ENCODE assay signal across 14 cellular contexts in the genomic region with DNA sequence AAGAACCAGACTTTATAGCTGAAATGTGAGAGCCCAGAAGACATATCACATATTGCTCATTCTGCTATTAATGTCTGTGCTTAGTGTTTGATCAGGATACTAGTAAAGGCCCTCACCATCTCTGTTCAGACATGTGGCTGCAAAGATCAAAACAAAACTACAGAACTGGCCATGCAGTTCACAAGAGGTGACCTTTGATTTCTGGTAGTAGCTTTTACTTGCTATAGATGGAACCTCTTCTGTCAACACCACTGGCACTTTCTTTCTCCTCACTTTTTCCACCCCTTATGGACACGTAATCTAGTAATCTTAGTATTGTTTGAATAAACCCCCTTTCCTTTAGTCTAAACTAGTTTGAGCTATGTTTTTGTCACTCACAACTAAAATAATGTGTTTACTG.
DNase-seq lines count a peak whose midpoint lies in the region; ATAC-seq, FAIRE-seq and TF ChIP-seq lines count a peak whose summit lies in the region.
"Had no signal": no experiment of that assay in that cellular context is flagged by ENCODE, and none has a peak within 500 bp of the region (broad histone marks: within the 10 kb centered on the region; RNA-seq: fewer than 3 reads in every experiment).

No MANE protein-coding gene starts in this region.

- H3K27me3 Mint-ChIP-seq in activated T-cell treated with anti-CD3 and anti-CD28 coated beads, Interleukin-2, amount 50 U/mL, for 72 hours (ENCODE audit: low read depth), result no peaks in the 10 kb centered on the region
- H3K27me3 Mint-ChIP-seq in activated naive CD8-positive, alpha-beta T cell treated with anti-CD3 and anti-CD28 coated beads, Interleukin-2, amount 50 U/mL, for 24 hours, result no peaks in the 10 kb centered on the region
- H3K27me3 Mint-ChIP-seq: CD4-positive, alpha-beta memory T cell; IgD-negative memory B cell had no signal

- peaks cover 2 to 5% of the 10 kb centered on the region in 2 donors for H3K36me3 Mint-ChIP-seq in activated T-cell treated with anti-CD3 and anti-CD28 coated beads, Interleukin-2, amount 50 U/mL, for 72 hours (ENCODE audit: insufficient read depth in 2 of 2)
- H3K36me3 Mint-ChIP-seq in activated naive CD8-positive, alpha-beta T cell treated with anti-CD3 and anti-CD28 coated beads, Interleukin-2, amount 50 U/mL, for 24 hours (ENCODE audit: low read depth), result peaks cover 4% of the 10 kb centered on the region

- H3K4me1 Mint-ChIP-seq in activated T-cell treated with anti-CD3 and anti-CD28 coated beads, Interleukin-2, amount 50 U/mL, for 72 hours (ENCODE audit: low read depth), result peaks cover 58% of the 10 kb centered on the region
- H3K4me1 Mint-ChIP-seq in activated naive CD8-positive, alpha-beta T cell treated with anti-CD3 and anti-CD28 coated beads, Interleukin-2, amount 50 U/mL, for 24 hours, result peaks cover 71% of the 10 kb centered on the region

- no peak for TF ChIP-seq POLR2A in H54 (IDR thresholded peaks at IDR 0.05; ENCODE audit: low read depth, low read length)

- H3K9me3 Mint-ChIP-seq in activated T-cell treated with anti-CD3 and anti-CD28 coated beads, Interleukin-2, amount 50 U/mL, for 72 hours, result peaks cover 0 to 4% of the 10 kb centered on the region in 2 donors
- H3K9me3 Mint-ChIP-seq in activated naive CD8-positive, alpha-beta T cell treated with anti-CD3 and anti-CD28 coated beads, Interleukin-2, amount 50 U/mL, for 24 hours, result peaks cover 11% of the 10 kb centered on the region
- H3K9me3 Mint-ChIP-seq: IgD-negative memory B cell had no signal

- no peak for DNase-seq in activated T-cell treated with anti-CD3 and anti-CD28 coated beads, Interleukin-2, amount 50 U/mL, for 72 hours
- no peak for DNase-seq in activated T-cell treated with anti-CD3 and anti-CD28 coated beads, Interleukin-2, amount 50 U/mL, for 1 hour
- DNase-seq in H54 (ENCODE audit: insufficient read length, low spot score), result no peak
- no peak for DNase-seq in activated naive CD8-positive, alpha-beta T cell treated with anti-CD3 and anti-CD28 coated beads, Interleukin-2, amount 50 U/mL, for 24 hours
- DNase-seq in effector CD8-positive, alpha-beta T cell (lab: John Stamatoyannopoulos, UW), result no peak
- no peak for DNase-seq in GF-D8 (lab: John Stamatoyannopoulos, UW)
- DNase-seq in iPS-NIHi7 (ENCODE audit: extremely low spot score), result no peak
- DNase-seq: ACHN; CD4-positive, alpha-beta memory T cell; DMS79; KG1 had no signal

- peak; percentile 61 for FAIRE-seq in H54 (lab: Jason Lieb, UNC)
- FAIRE-seq: GM12892 had no signal

- no peak for ATAC-seq in activated T-cell treated with anti-CD3 and anti-CD28 coated beads, Interleukin-2, amount 50 U/mL, for 72 hours (replicated peaks in 1 of 2)
- peak; percentile 24 for ATAC-seq in activated naive CD8-positive, alpha-beta T cell treated with anti-CD3 and anti-CD28 coated beads, Interleukin-2, amount 50 U/mL, for 24 hours
- ATAC-seq: HCT116 had no signal

- peak overlapping the region; percentile 30 for H3K27ac Mint-ChIP-seq in activated T-cell treated with anti-CD3 and anti-CD28 coated beads, Interleukin-2, amount 50 U/mL, for 72 hours
- H3K27ac Mint-ChIP-seq in activated naive CD8-positive, alpha-beta T cell treated with anti-CD3 and anti-CD28 coated beads, Interleukin-2, amount 50 U/mL, for 24 hours, result no peak overlapping the region
- H3K27ac Mint-ChIP-seq: CD4-positive, alpha-beta memory T cell; IgD-negative memory B cell had no signal

- H3K4me3 Mint-ChIP-seq in activated T-cell treated with anti-CD3 and anti-CD28 coated beads, Interleukin-2, amount 50 U/mL, for 72 hours, result no peak overlapping the region
- H3K4me3 Mint-ChIP-seq in activated naive CD8-positive, alpha-beta T cell treated with anti-CD3 and anti-CD28 coated beads, Interleukin-2, amount 50 U/mL, for 24 hours, result no peak overlapping the region
- H3K4me3 Mint-ChIP-seq: IgD-negative memory B cell had no signal
